In the genomic region with DNA sequence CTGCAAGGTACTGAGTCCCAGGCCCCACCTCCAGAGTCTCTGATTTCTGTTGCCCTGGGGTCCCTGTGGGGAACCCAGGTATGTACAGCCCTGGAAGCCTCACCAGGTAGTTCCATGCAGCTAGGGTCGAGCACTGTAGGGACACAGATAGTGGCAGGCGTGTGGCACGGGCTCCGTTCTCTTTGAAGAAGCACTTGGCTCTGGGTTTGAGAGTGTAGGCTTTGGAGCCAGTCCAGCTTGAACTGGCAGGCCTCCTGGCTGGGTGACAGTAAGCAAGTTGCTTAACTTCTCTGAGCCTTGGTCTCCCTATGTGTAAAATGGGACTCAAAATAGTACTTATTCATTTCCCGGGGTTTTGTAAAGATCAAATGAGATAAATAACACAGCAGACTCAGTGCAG, we compare ENCODE assay signal across 13 cellular contexts. TPM values are rescaled to one million over a fixed set of nuclear protein-coding genes. Genes with fewer than 3 reads are reported as not detected.
DNase-seq lines count a peak whose midpoint lies in the region; ATAC-seq and TF ChIP-seq lines count a peak whose summit lies in the region.
"Had no signal": no experiment of that assay in that cellular context is flagged by ENCODE, and none has a peak within 500 bp of the region (broad histone marks: within the 10 kb centered on the region; RNA-seq: fewer than 3 reads in every experiment).

No MANE protein-coding gene starts in this region.

- no peak overlapping the region for H3K4me3 ChIP-seq in Peyer's patch
- H3K4me3 ChIP-seq: A549 had no signal

- peaks cover 0 to 5% (median 0%) of the 10 kb centered on the region in 4 donors for H3K4me1 ChIP-seq in Peyer's patch

- intact Hi-C loops in Right ventricle myocardium inferior (cut with DNase I) (no loop called here), left ventricle myocardium superior (cut with micrococcal nuclease) (no loop called here)

- peaks cover 0 to 5% of the 10 kb centered on the region in 2 donors for H3K27me3 ChIP-seq in Peyer's patch

- H3K27ac ChIP-seq in angular gyrus (ENCODE audit: low read depth, low read length) (peak overlapping the region; percentile 26), Peyer's patch (no peak overlapping the region)
- H3K27ac ChIP-seq: A549 had no signal

- H3K36me3 ChIP-seq in Peyer's patch, result no peaks in the 10 kb centered on the region

- no peak for ATAC-seq in Right ventricle myocardium inferior
- no peak for ATAC-seq in left ventricle myocardium superior
- ATAC-seq: A549; CD8-positive, alpha-beta T cell had no signal

- peak; percentile 31 for DNase-seq in Right ventricle myocardium inferior (ENCODE audit: missing footprints)
- no peak for DNase-seq in left ventricle myocardium superior
- peak; percentile 62 for DNase-seq in NCI-H1092 treated with DMSO at 0.1 percent for 48 hours (lab: John Stamatoyannopoulos, UW)
- DNase-seq in midbrain (lab: John Stamatoyannopoulos, UW), result no peak
- DNase-seq in Peyer's patch, result no peak
- DNase-seq: CD8-positive, alpha-beta T cell; COR-L47; DMS153; GF-D8; HCEC 1CT; HFFc6 had no signal

- TF ChIP-seq CTCF in Peyer's patch (IDR thresholded peaks at IDR 0.05), result no peak

- no peaks in the 10 kb centered on the region for H3K9me3 ChIP-seq in Peyer's patch
- H3K9me3 ChIP-seq: A549 had no signal

- no peak for TF ChIP-seq POLR2A in Peyer's patch (IDR thresholded peaks at IDR 0.05)

RNA-seq across cellular contexts. Expression of a gene that starts 5.6 kb away (rescaled TPM):
- total RNA-seq in Right ventricle myocardium inferior (17.9 TPM), left ventricle myocardium superior (12.5 TPM), Peyer's patch (1 to 10 TPM; 2.5 to 5.8 (median 4.9) TPM)
- total RNA-seq: CD8-positive, alpha-beta T cell had no signal

Comparison
In these comparisons a context has a peak if more than half of its experiments do, and no peak if none do; other contexts are left out.
1. DNase-seq: peak in Right ventricle myocardium inferior (single experiment) and NCI-H1092 treated with DMSO at 0.1 percent for 48 hours (single experiment); none in left ventricle myocardium superior (single experiment), midbrain (single experiment) and Peyer's patch (0 of 3).